Comparison of ENCODE assay signal across 27 cellular contexts in the genomic region with DNA sequence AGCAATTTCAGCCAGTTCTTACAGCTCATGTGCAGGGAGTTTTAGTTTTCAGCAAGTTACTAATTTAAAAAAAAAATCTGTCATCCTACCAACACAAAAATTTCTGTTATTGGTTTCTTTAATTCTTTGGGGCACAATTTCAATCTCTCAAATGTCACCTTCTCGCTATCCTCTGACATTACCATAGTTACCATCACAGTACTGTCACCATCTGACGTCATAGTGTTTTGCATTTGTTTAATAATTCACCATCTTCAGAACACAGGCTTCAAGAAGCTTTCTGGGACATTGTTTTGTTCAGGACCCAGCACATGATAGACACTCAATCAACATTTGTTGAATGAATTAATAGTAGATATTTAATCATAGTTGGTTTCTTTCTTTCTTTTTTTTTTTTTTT.
"Had no signal": no experiment of that assay in that cellular context is flagged by ENCODE, and none has a peak within 500 bp of the region (broad histone marks: within the 10 kb centered on the region; RNA-seq: fewer than 3 reads in every experiment).

No MANE protein-coding gene starts in this region.

- DNase-seq: stimulated activated CD4-positive, alpha-beta T cell treated with anti-CD3 and anti-CD28 coated beads, Interleukin-2, amount 100 ng/mL, for 48 hours; stimulated activated CD4-positive, alpha-beta T cell treated with anti-CD3 and anti-CD28 coated beads, Interleukin-4, amount 100 ng/mL, for 1 hour; stimulated activated CD4-positive, alpha-beta T cell treated with anti-CD3 and anti-CD28 coated beads, Interleukin-4, amount 100 ng/mL, for 24 hours; stimulated activated CD4-positive, alpha-beta T cell treated with anti-CD3 and anti-CD28 coated beads, Interleukin-4, amount 100 ng/mL, for 4 hours; stimulated activated CD8-positive, alpha-beta memory T cell treated with anti-CD3 and anti-CD28 coated beads, Interleukin-4, amount 100 ng/mL, for 48 hours; stimulated activated naive B cell treated with anti-CD40 and anti-IgM and Interleukin-4, amounts not matched to agents 10 μg/mL and 1 μg/mL and 100 μg/mL, for 72 hours; stimulated activated naive CD4-positive, alpha-beta T cell; stimulated activated naive CD4-positive, alpha-beta T cell treated with Interleukin-2 at 50 U/mL for 16 hours; stimulated activated naive CD8-positive, alpha-beta T cell treated with anti-CD3 and anti-CD28 coated beads, Interleukin-15, amount 100 ng/mL, for 72 hours; stimulated activated naive CD8-positive, alpha-beta T cell treated with anti-CD3 and anti-CD28 coated beads, Interleukin-15, Interleukin-2, amounts not matched to agents 100 U/mL and 50 U/mL, for 24 hours; stomach; substantia nigra; testis; thyroid gland; tibial artery; transverse colon; trophoblast cell; upper lobe of left lung; upper lobe of right lung; uterus had no signal

- H3K36me3 ChIP-seq: stomach, suprapubic skin, thoracic aorta, thyroid gland, tibial artery, tibial nerve, transverse colon, upper lobe of left lung, upper lobe of right lung, uterus, vagina had no signal

- H3K27me3 ChIP-seq: stomach, suprapubic skin, testis, thyroid gland, tibial artery, tibial nerve, transverse colon, upper lobe of left lung, upper lobe of right lung, uterus, vagina had no signal

- H3K4me1 ChIP-seq: stomach, suprapubic skin, testis, thyroid gland, tibial artery, tibial nerve, transverse colon, upper lobe of left lung, upper lobe of right lung, uterus, vagina had no signal

- H3K9me3 ChIP-seq: suprapubic skin, testis, thoracic aorta, thyroid gland, tibial artery, transverse colon, upper lobe of left lung, upper lobe of right lung, uterus, vagina had no signal

- H3K4me3 ChIP-seq: stomach, suprapubic skin, testis, thoracic aorta, thyroid gland, tibial artery, tibial nerve, transverse colon, upper lobe of left lung, upper lobe of right lung, uterus, vagina had no signal

- FAIRE-seq: urothelium cell line had no signal

- ATAC-seq: stimulated activated effector memory CD8-positive, alpha-beta T cell treated with anti-CD3 and anti-CD28 coated beads, Interleukin-12 subunit alpha, Interleukin-12 subunit beta, amount 100 ng/mL, for 72 hours; stimulated activated memory B cell treated with anti-CD40 and anti-IgM and Interleukin-4, amounts not matched to agents 10 μg/mL and 1 μg/mL and 100 μg/mL, for 72 hours; stimulated activated naive B cell treated with anti-CD40 and anti-IgM and Interleukin-4, amounts not matched to agents 10 μg/mL and 1 μg/mL and 100 μg/mL, for 72 hours; stimulated activated naive CD8-positive, alpha-beta T cell treated with anti-CD3 and anti-CD28 coated beads, Interleukin-15, amount 100 ng/mL, for 72 hours; stimulated activated naive CD8-positive, alpha-beta T cell treated with anti-CD3 and anti-CD28 coated beads, Interleukin-15, Interleukin-2, amounts not matched to agents 100 U/mL and 50 U/mL, for 24 hours; upper lobe of right lung had no signal

- H3K27ac ChIP-seq: stomach, suprapubic skin, testis, thoracic aorta, thyroid gland, tibial artery, tibial nerve, transverse colon, upper lobe of left lung, upper lobe of right lung, uterus, vagina had no signal
